1 cellular context compared by ENCODE assay signal in genomic region chr14:101966742-101967141, GRCh38.
TF ChIP-seq lines count a peak whose summit lies in the region.

No MANE protein-coding gene starts in this region.

TF ChIP-seq in HCT116, 20 proteins besides CTCF, POLR2A, EP300 and RAD21 (continued from another document):
- no peak for TF ChIP-seq REST (IDR thresholded peaks at IDR 0.05; ENCODE audit: low read depth)
